1 cellular context compared by ENCODE assay signal in the genomic region with DNA sequence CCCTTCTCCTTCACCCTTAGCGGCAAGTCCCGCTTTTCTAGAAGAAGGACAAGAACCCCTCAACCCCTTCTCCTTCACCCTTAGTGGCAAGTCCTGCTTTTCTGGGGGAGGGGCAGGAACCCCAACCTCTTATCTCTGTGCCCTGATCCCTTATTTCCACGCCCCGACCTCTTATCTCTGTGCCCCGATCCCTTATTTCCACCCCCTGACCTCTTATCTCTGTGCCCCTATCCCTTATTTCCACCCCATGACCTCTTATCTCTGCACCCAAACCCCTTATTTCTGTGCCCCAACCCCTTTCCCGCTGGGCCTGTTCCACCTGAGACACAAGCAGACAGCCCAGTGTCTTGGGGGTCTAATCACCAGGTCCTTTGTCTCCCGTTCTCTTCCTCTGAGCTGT. TPM values are rescaled to one million over a fixed set of nuclear protein-coding genes. Genes with fewer than 3 reads are reported as not detected.
"Had no signal": no experiment of that assay in that cellular context is flagged by ENCODE, and none has a peak within 500 bp of the region (broad histone marks: within the 10 kb centered on the region; RNA-seq: fewer than 3 reads in every experiment).

No MANE protein-coding gene starts in this region.

RNA-seq across cellular contexts. Expression of gene NPHP1, which starts 14.1 kb away (rescaled TPM):
- total RNA-seq: T-helper 2 cell treated with Interferon-gamma antibody and Interleukin-4, amounts not matched to agents 100 ng/mL and 5 ng/mL, for 36 hours had no signal
